In genomic region chr2:120395686-120396518, GRCh38 we compare ENCODE assay signal across 15 cellular contexts. TPM values are rescaled to one million over a fixed set of nuclear protein-coding genes. Genes with fewer than 3 reads are reported as not detected.
DNase-seq lines count a peak whose midpoint lies in the region; ATAC-seq and TF ChIP-seq lines count a peak whose summit lies in the region.
"Had no signal": no experiment of that assay in that cellular context is flagged by ENCODE, and none has a peak within 500 bp of the region (broad histone marks: within the 10 kb centered on the region; RNA-seq: fewer than 3 reads in every experiment).

No MANE protein-coding gene starts in this region.

- ATAC-seq in WTC11 (peak; percentile 65), HG02938 (IDR thresholded peaks at IDR 0.05; ENCODE audit: unreplicated experiment) (no peak)
- no peak for ATAC-seq in activated CD4-positive, alpha-beta T cell treated with anti-CD3 and anti-CD28 coated beads for 36 hours
- ATAC-seq: effector memory CD8-positive, alpha-beta T cell; stimulated activated naive CD8-positive, alpha-beta T cell treated with anti-CD3 and anti-CD28 coated beads, Interleukin-15, amount 100 ng/mL, for 72 hours had no signal

- peaks cover 3% of the 10 kb centered on the region for H3K4me1 ChIP-seq in osteoblast (ENCODE audit: insufficient read depth, low read length)

- TF ChIP-seq CTCF in WTC11 (IDR thresholded peaks at IDR 0.05) = no peak
- no peak for TF ChIP-seq CTCF in osteoblast (IDR thresholded peaks at IDR 0.05; ENCODE audit: extremely low read depth, low read depth, low read length)

- H3K4me1 Mint-ChIP-seq in WTC11 = peaks cover 7% of the 10 kb centered on the region
- no peaks in the 10 kb centered on the region for H3K4me1 Mint-ChIP-seq in activated CD4-positive, alpha-beta T cell treated with anti-CD3 and anti-CD28 coated beads for 36 hours
- H3K4me1 Mint-ChIP-seq: activated naive CD8-positive, alpha-beta T cell treated with anti-CD3 and anti-CD28 coated beads, Interleukin-2, amount 10 ng/mL, durations not matched to agents 7 days and 5 days; stimulated activated naive CD8-positive, alpha-beta T cell treated with anti-CD3 and anti-CD28 coated beads, Interleukin-15, amount 100 ng/mL, for 72 hours had no signal

- no peaks in the 10 kb centered on the region for H4K20me1 ChIP-seq in osteoblast (ENCODE audit: insufficient read depth, low read length)

- DNase-seq in DMS79 treated with DMSO at 0.1 percent for 48 hours (lab: John Stamatoyannopoulos, UW) (peak; percentile 92), NCI-H187 treated with DMSO at 0.1 percent for 48 hours (lab: John Stamatoyannopoulos, UW) (peak; percentile 29), WTC11 (ENCODE audit: low spot score) (no peak), osteoblast (ENCODE audit: insufficient read length, low spot score, missing footprints) (peak; percentile 68), SK-N-DZ (ENCODE audit: low spot score) (no peak), SKM-1 treated with dmso at 0.1 percent for 144 hours (lab: John Stamatoyannopoulos, UW; ENCODE audit: unreplicated experiment) (no peak)
- no peak for DNase-seq in activated CD4-positive, alpha-beta T cell treated with anti-CD3 and anti-CD28 coated beads for 36 hours
- DNase-seq: activated naive CD8-positive, alpha-beta T cell treated with anti-CD3 and anti-CD28 coated beads, Interleukin-2, amount 10 ng/mL, durations not matched to agents 7 days and 5 days; effector memory CD8-positive, alpha-beta T cell; hippocampal formation; stimulated activated naive CD8-positive, alpha-beta T cell treated with anti-CD3 and anti-CD28 coated beads, Interleukin-15, amount 100 ng/mL, for 72 hours had no signal

- CTCF ChIA-PET in WTC11 (lab: Charles Lee) = interaction anchor here (0.8 to 2.9 kb wide), 11 partner anchors 11 to 157 kb away, joined by 3 to 14 read pairs (median 5); no protein-coding TSS in a partner anchor
- CTCF ChIA-PET in activated CD4-positive, alpha-beta T cell treated with anti-CD3 and anti-CD28 coated beads for 36 hours (lab: Charles Lee) = no interaction called here

- intact Hi-C loops in activated CD4-positive, alpha-beta T cell treated with anti-CD3 and anti-CD28 coated beads for 36 hours (cut with DNase I, micrococcal nuclease) = no loop called here

- no peaks in the 10 kb centered on the region for H3K36me3 ChIP-seq in osteoblast (ENCODE audit: insufficient read depth, low read length)

- no peak overlapping the region for H3K4me2 ChIP-seq in osteoblast (ENCODE audit: insufficient read depth, low read length)

- peaks cover 10% of the 10 kb centered on the region for H3K27me3 Mint-ChIP-seq in WTC11 (ENCODE audit: low read depth)
- H3K27me3 Mint-ChIP-seq in activated CD4-positive, alpha-beta T cell treated with anti-CD3 and anti-CD28 coated beads for 36 hours = peaks cover 5% of the 10 kb centered on the region

- H3K27ac Mint-ChIP-seq in WTC11 = no peak overlapping the region
- H3K27ac Mint-ChIP-seq in activated CD4-positive, alpha-beta T cell treated with anti-CD3 and anti-CD28 coated beads for 36 hours = no peak overlapping the region
- H3K27ac Mint-ChIP-seq: activated naive CD8-positive, alpha-beta T cell treated with anti-CD3 and anti-CD28 coated beads, Interleukin-2, amount 10 ng/mL, durations not matched to agents 7 days and 5 days; effector memory CD8-positive, alpha-beta T cell; naive thymus-derived CD4-positive, alpha-beta T cell; stimulated activated naive CD8-positive, alpha-beta T cell treated with anti-CD3 and anti-CD28 coated beads, Interleukin-15, amount 100 ng/mL, for 72 hours had no signal

- POLR2A ChIA-PET in WTC11 (lab: Charles Lee) = interaction anchor here (0.7 kb wide), 1 partner anchor 11 kb away, joined by 3 read pairs; no protein-coding TSS in a partner anchor
- POLR2A ChIA-PET in activated CD4-positive, alpha-beta T cell treated with anti-CD3 and anti-CD28 coated beads for 36 hours (lab: Charles Lee) = no interaction called here

- no peak overlapping the region for H3K27ac ChIP-seq in osteoblast (ENCODE audit: low read depth, low read length)
- H3K27ac ChIP-seq: VCaP had no signal

- H3K4me3 ChIP-seq in osteoblast (ENCODE audit: insufficient read depth, low read length) = no peak overlapping the region

- H3K4me3 Mint-ChIP-seq in WTC11 = no peak overlapping the region
- H3K4me3 Mint-ChIP-seq in activated CD4-positive, alpha-beta T cell treated with anti-CD3 and anti-CD28 coated beads for 36 hours = no peak overlapping the region
- H3K4me3 Mint-ChIP-seq: activated naive CD8-positive, alpha-beta T cell treated with anti-CD3 and anti-CD28 coated beads, Interleukin-2, amount 10 ng/mL, durations not matched to agents 7 days and 5 days; effector memory CD8-positive, alpha-beta T cell; naive thymus-derived CD4-positive, alpha-beta T cell; stimulated activated naive CD8-positive, alpha-beta T cell treated with anti-CD3 and anti-CD28 coated beads, Interleukin-15, amount 100 ng/mL, for 72 hours had no signal

- H3K9me3 Mint-ChIP-seq in WTC11 = no peaks in the 10 kb centered on the region
- peaks cover 2% of the 10 kb centered on the region for H3K9me3 Mint-ChIP-seq in activated CD4-positive, alpha-beta T cell treated with anti-CD3 and anti-CD28 coated beads for 36 hours (ENCODE audit: low read depth)
- H3K9me3 Mint-ChIP-seq: activated naive CD8-positive, alpha-beta T cell treated with anti-CD3 and anti-CD28 coated beads, Interleukin-2, amount 10 ng/mL, durations not matched to agents 7 days and 5 days; effector memory CD8-positive, alpha-beta T cell; stimulated activated naive CD8-positive, alpha-beta T cell treated with anti-CD3 and anti-CD28 coated beads, Interleukin-15, amount 100 ng/mL, for 72 hours had no signal

- peaks cover 4% of the 10 kb centered on the region for H3K9me3 ChIP-seq in osteoblast (ENCODE audit: low read depth, low read length)

- no peak overlapping the region for H2AFZ ChIP-seq in osteoblast (ENCODE audit: low read length)

- H3K79me2 ChIP-seq in osteoblast (ENCODE audit: insufficient read depth, low read length) = no peaks in the 10 kb centered on the region

- no peaks in the 10 kb centered on the region for H3K36me3 Mint-ChIP-seq in WTC11
- no peaks in the 10 kb centered on the region for H3K36me3 Mint-ChIP-seq in activated CD4-positive, alpha-beta T cell treated with anti-CD3 and anti-CD28 coated beads for 36 hours (ENCODE audit: low read depth)
- H3K36me3 Mint-ChIP-seq: activated naive CD8-positive, alpha-beta T cell treated with anti-CD3 and anti-CD28 coated beads, Interleukin-2, amount 10 ng/mL, durations not matched to agents 7 days and 5 days; naive thymus-derived CD4-positive, alpha-beta T cell had no signal

- H3K27me3 ChIP-seq in osteoblast (ENCODE audit: insufficient read depth, low read length) = peaks cover 7% of the 10 kb centered on the region

TF ChIP-seq in WTC11, 78 proteins besides CTCF, POLR2A, EP300 and RAD21:
- TF ChIP-seq IRF2 (CRISPR knock-in tag; IDR thresholded peaks at IDR 0.05; ENCODE audit: borderline replicate concordance, low read depth) (no peak), ATF1 (CRISPR knock-in tag; IDR thresholded peaks at IDR 0.05) (no peak), PRDM15 (CRISPR knock-in tag; IDR thresholded peaks at IDR 0.05) (peak; percentile 67), ZNF671 (CRISPR knock-in tag; IDR thresholded peaks at IDR 0.05) (no peak), NR1H2 (CRISPR knock-in tag; IDR thresholded peaks at IDR 0.05) (no peak), JAZF1 (CRISPR knock-in tag; IDR thresholded peaks at IDR 0.05) (no peak), SP1 (CRISPR knock-in tag; conservative IDR thresholded peaks at IDR 0.05) (no peak)
TF ChIP-seq in WTC11: peak in this region for 1.

RNA-seq across cellular contexts. Expression of gene INHBB, which starts 50.0 kb away (rescaled TPM):
- total RNA-seq in WTC11 (2021) = 0.14 to 0.26 TPM (median 0.21 TPM) in 3 replicates
- total RNA-seq in osteoblast = under 0.01 and 0.29 TPM in 2 replicates
- not detected in 2 replicates for polyA plus RNA-seq in SK-N-DZ (2014; cell fraction: cytosol; rRNA removed)
- not detected in 2 replicates for polyA plus RNA-seq in SK-N-DZ (2014; cell fraction: nucleus; rRNA removed)
- not detected for total RNA-seq in activated CD4-positive, alpha-beta T cell treated with anti-CD3 and anti-CD28 coated beads for 36 hours
- total RNA-seq: activated naive CD8-positive, alpha-beta T cell treated with anti-CD3 and anti-CD28 coated beads, Interleukin-2, amount 10 ng/mL, durations not matched to agents 7 days and 5 days; G401; naive thymus-derived CD4-positive, alpha-beta T cell had no signal
- polyA plus RNA-seq: naive thymus-derived CD4-positive, alpha-beta T cell had no signal

Comparison
In these comparisons a context has a peak if more than half of its experiments do, and no peak if none do; other contexts are left out.
1. DNase-seq: peak in DMS79 treated with DMSO at 0.1 percent for 48 hours (single experiment), NCI-H187 treated with DMSO at 0.1 percent for 48 hours (single experiment) and osteoblast (single experiment); none in WTC11 (single experiment), SK-N-DZ (single experiment), activated CD4-positive, alpha-beta T cell treated with anti-CD3 and anti-CD28 coated beads for 36 hours (single experiment) and SKM-1 treated with dmso at 0.1 percent for 144 hours (single experiment).